32 cellular contexts compared by ENCODE assay signal in genomic region chr13:50348402-50348801, GRCh38.
"Had no signal": no experiment of that assay in that cellular context is flagged by ENCODE, and none has a peak within 500 bp of the region (broad histone marks: within the 10 kb centered on the region; RNA-seq: fewer than 3 reads in every experiment).

No MANE protein-coding gene starts in this region.

- ATAC-seq: activated CD8-positive, alpha-beta T cell treated with anti-CD3 and anti-CD28 coated beads for 36 hours; activated naive CD4-positive, alpha-beta T cell treated with anti-CD3 and anti-CD28 coated beads, Interleukin-2, amount 50 U/mL, for 72 hours had no signal

- H3K27ac ChIP-seq: adrenal gland, ascending aorta, cardiac muscle cell, VCaP had no signal

- DNase-seq: activated B cell treated with CpG ODN at 0.5 μM for 24 hours; activated CD4-positive, alpha-beta memory T cell treated with anti-CD3 and anti-CD28 coated beads for 36 hours; activated CD4-positive, alpha-beta T cell treated with anti-CD3 and anti-CD28 coated beads for 4 hours; activated CD4-positive, alpha-beta T cell treated with anti-CD3 and anti-CD28 coated beads, Interleukin-2, amount 10 ng/mL, durations not matched to agents 24 days and 14 days; activated CD4-positive, alpha-beta T cell treated with anti-CD3 and anti-CD28 coated beads, Interleukin-2, amount 50 U/mL, for 1 hour; activated CD4-positive, alpha-beta T cell treated with anti-CD3 and anti-CD28 coated beads, Interleukin-2, amount 50 U/mL, for 4 hours; activated CD4-positive, CD25-positive, alpha-beta regulatory T cell treated with anti-CD3 and anti-CD28 coated beads, Interleukin-2, amount 50 U/mL, for 72 hours; activated CD8-positive, alpha-beta memory T cell treated with anti-CD3 and anti-CD28 coated beads, Interleukin-2, amount 50 U/mL, for 48 hours; activated CD8-positive, alpha-beta T cell treated with anti-CD3 and anti-CD28 coated beads for 36 hours; activated effector memory CD4-positive, alpha-beta T cell treated with anti-CD3 and anti-CD28 coated beads, Interleukin-2, amount 50 U/mL, for 16 hours; activated gamma-delta T cell treated with Interleukin-2 at 50 U/mL for 16 hours; activated naive CD4-positive, alpha-beta T cell; activated naive CD4-positive, alpha-beta T cell treated with anti-CD3 and anti-CD28 coated beads for 36 hours; activated naive CD4-positive, alpha-beta T cell treated with anti-CD3 and anti-CD28 coated beads, Interleukin-2, amount 50 U/mL, for 16 hours; activated naive CD8-positive, alpha-beta T cell treated with anti-CD3 and anti-CD28 coated beads for 36 hours; activated T-cell treated with anti-CD3 and anti-CD28 coated beads, Interleukin-2, amount 50 U/mL, for 24 hours; activated T-cell treated with anti-CD3 and anti-CD28 coated beads, Interleukin-2, amount 50 U/mL, for 48 hours; adrenal gland; amniotic stem cell; central memory CD4-positive, alpha-beta T cell; SW 1271; T-helper 1 cell; T-helper 2 cell; T-helper 9 cell had no signal

- H3K4me3 Mint-ChIP-seq: activated B cell treated with CpG ODN at 0.5 μM for 24 hours; activated CD4-positive, alpha-beta memory T cell treated with anti-CD3 and anti-CD28 coated beads for 36 hours; activated CD4-positive, alpha-beta T cell treated with anti-CD3 and anti-CD28 coated beads, Interleukin-2, amount 10 ng/mL, durations not matched to agents 24 days and 14 days; activated CD8-positive, alpha-beta T cell treated with anti-CD3 and anti-CD28 coated beads for 36 hours; activated naive CD4-positive, alpha-beta T cell treated with anti-CD3 and anti-CD28 coated beads for 36 hours; activated naive CD8-positive, alpha-beta T cell treated with anti-CD3 and anti-CD28 coated beads for 36 hours; activated T-cell treated with anti-CD3 and anti-CD28 coated beads, Interleukin-2, amount 50 U/mL, for 24 hours; brain; T-helper 1 cell treated with Interleukin-12 subunit alpha and Interleukin-12 subunit beta and Interleukin-4 antibody, amounts not matched to agents 30 μg/mL and 1 μg/mL, for 36 hours; T-helper 2 cell treated with Interferon-gamma antibody and Interleukin-4, amounts not matched to agents 5 μg/mL and 100 μg/mL, for 36 hours had no signal

- H3K27ac Mint-ChIP-seq: activated B cell treated with CpG ODN at 0.5 μM for 24 hours; activated CD4-positive, alpha-beta memory T cell treated with anti-CD3 and anti-CD28 coated beads for 36 hours; activated CD4-positive, alpha-beta T cell treated with anti-CD3 and anti-CD28 coated beads, Interleukin-2, amount 10 ng/mL, durations not matched to agents 24 days and 14 days; activated CD8-positive, alpha-beta T cell treated with anti-CD3 and anti-CD28 coated beads for 36 hours; activated naive CD4-positive, alpha-beta T cell treated with anti-CD3 and anti-CD28 coated beads for 36 hours; activated naive CD4-positive, alpha-beta T cell treated with anti-CD3 and anti-CD28 coated beads, Interleukin-2, amount 50 U/mL, for 72 hours; activated naive CD8-positive, alpha-beta T cell treated with anti-CD3 and anti-CD28 coated beads for 36 hours; activated T-cell treated with anti-CD3 and anti-CD28 coated beads, Interleukin-2, amount 50 U/mL, for 24 hours; activated T-helper 2 cell treated with anti-CD3 and anti-CD28 coated beads, Interferon-gamma antibody, Interleukin-2, Interleukin-4, amounts not matched to agents 10 μg/mL and 5 μg/mL and 100 μg/mL, durations not matched to agents 14 hours and 24 hours and 36 hours; brain; T-helper 1 cell treated with Interleukin-12 subunit alpha and Interleukin-12 subunit beta and Interleukin-4 antibody, amounts not matched to agents 30 μg/mL and 1 μg/mL, for 36 hours; T-helper 2 cell treated with Interferon-gamma antibody and Interleukin-4, amounts not matched to agents 5 μg/mL and 100 μg/mL, for 36 hours had no signal

- H3K4me3 ChIP-seq: adrenal gland, ascending aorta, cardiac muscle cell had no signal

- H3K9me3 ChIP-seq: adrenal gland, ascending aorta had no signal

- H3K9me3 Mint-ChIP-seq: activated B cell treated with CpG ODN at 0.5 μM for 24 hours; activated CD4-positive, alpha-beta memory T cell treated with anti-CD3 and anti-CD28 coated beads for 36 hours; activated CD8-positive, alpha-beta T cell treated with anti-CD3 and anti-CD28 coated beads for 36 hours; activated naive CD4-positive, alpha-beta T cell treated with anti-CD3 and anti-CD28 coated beads for 36 hours; activated naive CD8-positive, alpha-beta T cell treated with anti-CD3 and anti-CD28 coated beads for 36 hours; activated T-cell treated with anti-CD3 and anti-CD28 coated beads, Interleukin-2, amount 50 U/mL, for 24 hours; activated T-helper 2 cell treated with anti-CD3 and anti-CD28 coated beads, Interferon-gamma antibody, Interleukin-2, Interleukin-4, amounts not matched to agents 10 μg/mL and 5 μg/mL and 100 μg/mL, durations not matched to agents 14 hours and 24 hours and 36 hours; brain; T-helper 1 cell treated with Interleukin-12 subunit alpha and Interleukin-12 subunit beta and Interleukin-4 antibody, amounts not matched to agents 30 μg/mL and 1 μg/mL, for 36 hours; T-helper 2 cell treated with Interferon-gamma antibody and Interleukin-4, amounts not matched to agents 5 μg/mL and 100 μg/mL, for 36 hours had no signal

- H3K4me1 ChIP-seq: adrenal gland, ascending aorta had no signal

- H3K4me1 Mint-ChIP-seq: activated naive CD8-positive, alpha-beta T cell treated with anti-CD3 and anti-CD28 coated beads for 36 hours had no signal

- H3K36me3 Mint-ChIP-seq: activated CD4-positive, alpha-beta memory T cell treated with anti-CD3 and anti-CD28 coated beads for 36 hours; activated naive CD8-positive, alpha-beta T cell treated with anti-CD3 and anti-CD28 coated beads for 36 hours; brain had no signal

- H3K27me3 Mint-ChIP-seq: activated B cell treated with CpG ODN at 0.5 μM for 24 hours had no signal

- H3K27me3 ChIP-seq: adrenal gland, ascending aorta, cardiac muscle cell had no signal

- H3K36me3 ChIP-seq: adrenal gland, ascending aorta, cardiac muscle cell had no signal
